Comparison of ENCODE assay signal across 1 cellular context in genomic region chr7:100189061-100189460, GRCh38.
TF ChIP-seq lines count a peak whose summit lies in the region.

No MANE protein-coding gene starts in this region.

TF ChIP-seq in HepG2, 621 proteins besides CTCF, POLR2A, EP300 and RAD21:
- TF ChIP-seq ZNF782 (CRISPR knock-in tag; IDR thresholded peaks at IDR 0.05; ENCODE audit: borderline replicate concordance) (no peak), ZFP1 (CRISPR knock-in tag; IDR thresholded peaks at IDR 0.05) (no peak), MTF1 (CRISPR knock-in tag; IDR thresholded peaks at IDR 0.05) (no peak), EEA1 (CRISPR knock-in tag; IDR thresholded peaks at IDR 0.05; ENCODE audit: borderline replicate concordance) (no peak), GATA4 (IDR thresholded peaks at IDR 0.05; ENCODE audit: borderline replicate concordance, low read depth) (no peak), ZKSCAN5 (CRISPR knock-in tag; IDR thresholded peaks at IDR 0.05) (no peak), ZNF468 (CRISPR knock-in tag; IDR thresholded peaks at IDR 0.05) (no peak), MAX (IDR thresholded peaks at IDR 0.05) (no peak), SMAD1 (CRISPR knock-in tag; IDR thresholded peaks at IDR 0.05; ENCODE audit: borderline replicate concordance, low read depth) (no peak), IRF2 (CRISPR knock-in tag; IDR thresholded peaks at IDR 0.05) (no peak), E2F2 (CRISPR knock-in tag; IDR thresholded peaks at IDR 0.05; ENCODE audit: borderline replicate concordance) (no peak), ZNF17 (CRISPR knock-in tag; IDR thresholded peaks at IDR 0.05) (no peak), ZNF749 (CRISPR knock-in tag; IDR thresholded peaks at IDR 0.05; ENCODE audit: borderline replicate concordance) (no peak), AHDC1 (CRISPR knock-in tag; IDR thresholded peaks at IDR 0.05; ENCODE audit: borderline replicate concordance) (no peak), NR2F2 (IDR thresholded peaks at IDR 0.05; ENCODE audit: borderline replicate concordance, low read depth) (no peak)
